In genomic region chr18:12309683-12310198, GRCh38 we compare ENCODE assay signal across 1 cellular context.
TF ChIP-seq lines count a peak whose summit lies in the region.

No MANE protein-coding gene starts in this region.

TF ChIP-seq in GM12878, 131 proteins besides CTCF, POLR2A, EP300 and RAD21:
- TF ChIP-seq JUNB (IDR thresholded peaks at IDR 0.05) (peak; percentile 73), IKZF2 (IDR thresholded peaks at IDR 0.05) (peak; percentile 45 to 54; a peak in 3 of 4 replicates), RBBP5 (conservative IDR thresholded peaks at IDR 0.05) (no peak), IRF4 (IDR thresholded peaks at IDR 0.05; ENCODE audit: low read depth, low read length) (peak; percentile 92), DPF2 (IDR thresholded peaks at IDR 0.05) (0 out of 2 replicates have a peak, but pooled peaks have one; percentile 44), IKZF1 (conservative IDR thresholded peaks at IDR 0.05) (peak; percentile 44; the same call in 1 of the 2 replicates), POU2F2 (IDR thresholded peaks at IDR 0.05; ENCODE audit: borderline replicate concordance, low read depth, low read length) (peak; percentile 46; the same call in 1 of the 3 replicates), BHLHE40 (IDR thresholded peaks at IDR 0.05; ENCODE audit: borderline replicate concordance in 1 of 2, low read depth in 2 of 2, low read length in 1 of 2) (peak in 1 of 2 experiments; percentile 34; a peak in 1 of 4 replicates), RUNX3 (IDR thresholded peaks at IDR 0.05; ENCODE audit: low read length) (0 out of 2 replicates have a peak, but pooled peaks have one; percentile 20), NFYA (IDR thresholded peaks at IDR 0.05; ENCODE audit: borderline replicate concordance, low read depth, low read length) (no peak), ZBED1 (IDR thresholded peaks at IDR 0.05; ENCODE audit: borderline replicate concordance) (no peak), JUND (IDR thresholded peaks at IDR 0.05; ENCODE audit: low read depth, low read length) (peak; percentile 66)
